ENCODE assay signal across 20 cellular contexts in the genomic region with DNA sequence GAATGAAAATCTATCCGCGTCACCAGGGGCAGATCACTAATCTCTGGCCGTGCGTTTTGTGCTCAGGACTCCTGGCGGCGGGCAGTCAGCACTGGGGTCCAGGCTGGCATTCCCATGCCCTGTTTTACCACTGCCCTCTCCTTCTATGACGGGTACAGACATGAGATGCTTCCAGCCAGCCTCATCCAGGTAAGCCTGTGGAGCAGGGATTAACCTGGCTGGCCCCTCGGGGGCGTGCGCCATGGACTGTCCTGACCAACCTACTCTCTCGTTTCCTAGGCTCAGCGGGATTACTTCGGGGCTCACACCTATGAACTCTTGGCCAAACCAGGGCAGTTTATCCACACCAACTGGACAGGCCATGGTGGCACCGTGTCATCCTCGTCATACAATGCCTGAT. TPM values are rescaled to one million over a fixed set of nuclear protein-coding genes. Genes with fewer than 3 reads are reported as not detected.
"Had no signal": no experiment of that assay in that cellular context is flagged by ENCODE, and none has a peak within 500 bp of the region (broad histone marks: within the 10 kb centered on the region; RNA-seq: fewer than 3 reads in every experiment).

No MANE protein-coding gene starts in this region.

- H3K27me3 Mint-ChIP-seq: naive thymus-derived CD4-positive, alpha-beta T cell; stimulated activated naive CD8-positive, alpha-beta T cell treated with anti-CD3 and anti-CD28 coated beads, Interleukin-15, Interleukin-2, amounts not matched to agents 100 ng/mL and 50 ng/mL, for 24 hours; T-cell had no signal

- DNase-seq: activated CD4-positive, alpha-beta T cell treated with anti-CD3 and anti-CD28 coated beads for 4 hours; activated CD8-positive, alpha-beta T cell treated with anti-CD3 and anti-CD28 coated beads, Interleukin-2, amount 10 ng/mL, durations not matched to agents 7 days and 5 days; dorsolateral prefrontal cortex; endodermal cell; erythroblast; hippocampal formation; left lung; mucosa of descending colon; naive thymus-derived CD4-positive, alpha-beta T cell; stimulated activated CD4-positive, alpha-beta T cell treated with anti-CD3 and anti-CD28 coated beads, Interleukin-4, amount 100 ng/mL, for 24 hours; T-cell; testis; upper lobe of right lung had no signal

- H3K27me3 ChIP-seq: ascending aorta, breast epithelium, dorsolateral prefrontal cortex, left lung, right atrium auricular region, testis, upper lobe of right lung had no signal

- H3K27ac ChIP-seq: ascending aorta, breast epithelium, dorsolateral prefrontal cortex, right atrium auricular region, skin epidermis, testis, upper lobe of right lung had no signal

- H3K4me1 ChIP-seq: ascending aorta, breast epithelium, right atrium auricular region, testis, upper lobe of right lung had no signal

- H3K27ac Mint-ChIP-seq: activated CD8-positive, alpha-beta T cell treated with anti-CD3 and anti-CD28 coated beads, Interleukin-2, amount 10 ng/mL, durations not matched to agents 7 days and 5 days; endodermal cell; stimulated activated naive CD8-positive, alpha-beta T cell treated with anti-CD3 and anti-CD28 coated beads, Interleukin-15, Interleukin-2, amounts not matched to agents 100 ng/mL and 50 ng/mL, for 24 hours; T-cell; WTC11 had no signal

- H3K9me3 Mint-ChIP-seq: endodermal cell; naive thymus-derived CD4-positive, alpha-beta T cell; stimulated activated naive CD8-positive, alpha-beta T cell treated with anti-CD3 and anti-CD28 coated beads, Interleukin-15, Interleukin-2, amounts not matched to agents 100 ng/mL and 50 ng/mL, for 24 hours; T-cell; WTC11 had no signal

- ATAC-seq: activated CD8-positive, alpha-beta T cell treated with anti-CD3 and anti-CD28 coated beads, Interleukin-2, amount 10 ng/mL, durations not matched to agents 7 days and 5 days; left lung; mucosa of descending colon; naive thymus-derived CD4-positive, alpha-beta T cell; T-cell; upper lobe of right lung; WTC11 had no signal

- H3K4me3 ChIP-seq: ascending aorta, breast epithelium, dorsolateral prefrontal cortex, left lung, mucosa of descending colon, right atrium auricular region, skin epidermis, testis, upper lobe of right lung had no signal

- H3K9me3 ChIP-seq: ascending aorta, breast epithelium, left lung, mucosa of descending colon, right atrium auricular region, testis, upper lobe of right lung had no signal

- H3K4me3 Mint-ChIP-seq: activated CD8-positive, alpha-beta T cell treated with anti-CD3 and anti-CD28 coated beads, Interleukin-2, amount 10 ng/mL, durations not matched to agents 7 days and 5 days; endodermal cell; naive thymus-derived CD4-positive, alpha-beta T cell; stimulated activated naive CD8-positive, alpha-beta T cell treated with anti-CD3 and anti-CD28 coated beads, Interleukin-15, Interleukin-2, amounts not matched to agents 100 ng/mL and 50 ng/mL, for 24 hours; T-cell; WTC11 had no signal

RNA-seq across cellular contexts. Expression of gene CENPS, which starts 10.9 kb away (rescaled TPM):
- total RNA-seq: ascending aorta had no signal

RNA-seq across cellular contexts. Expression of gene CORT, which starts 30.5 kb away (rescaled TPM):
- total RNA-seq: ascending aorta, glomerular endothelial cell, right atrium auricular region, upper lobe of right lung had no signal
- polyA plus RNA-seq: naive thymus-derived CD4-positive, alpha-beta T cell had no signal
